ENCODE assay signal across 25 cellular contexts in genomic region chr1:20994176-20994575, GRCh38.
DNase-seq lines count a peak whose midpoint lies in the region; ATAC-seq and TF ChIP-seq lines count a peak whose summit lies in the region.
"Had no signal": no experiment of that assay in that cellular context is flagged by ENCODE, and none has a peak within 500 bp of the region (broad histone marks: within the 10 kb centered on the region; RNA-seq: fewer than 3 reads in every experiment).

No MANE protein-coding gene starts in this region.

- ATAC-seq in natural killer cell treated with Interleukin-12 subunit alpha and Interleukin-12 subunit beta and Interleukin-15 and Interleukin-18, amount 100 ng/mL, for 72 hours = no peak
- no peak for ATAC-seq in natural killer cell
- no peak for ATAC-seq in GM19035 (IDR thresholded peaks at IDR 0.05; ENCODE audit: unreplicated experiment)
- ATAC-seq in lower lobe of right lung = no peak
- ATAC-seq: GM12878, GM23338, Panc1 had no signal

- H3K36me3 ChIP-seq in SK-N-MC (ENCODE audit: insufficient read depth, low read length) = no peaks in the 10 kb centered on the region; the same call in 1 of the 2 replicates
- no peaks in the 10 kb centered on the region for H3K36me3 ChIP-seq in lower lobe of right lung

- no peaks in the 10 kb centered on the region for H3K36me3 Mint-ChIP-seq in natural killer cell treated with Interleukin-12 subunit alpha and Interleukin-12 subunit beta and Interleukin-15 and Interleukin-18, amount 100 ng/mL, for 72 hours
- H3K36me3 Mint-ChIP-seq in natural killer cell = no peaks in the 10 kb centered on the region

- TF ChIP-seq CTCF in natural killer cell (IDR thresholded peaks at IDR 0.05) (no peak), lower lobe of right lung (IDR thresholded peaks at IDR 0.05) (no peak)

- H3K27ac Mint-ChIP-seq in natural killer cell treated with Interleukin-12 subunit alpha and Interleukin-12 subunit beta and Interleukin-15 and Interleukin-18, amount 100 ng/mL, for 72 hours = peak overlapping the region; percentile 83 to 95
- H3K27ac Mint-ChIP-seq in natural killer cell = peak overlapping the region in 1 of 2 donors; percentile 16
- H3K27ac Mint-ChIP-seq: GM23338 had no signal

- no peak overlapping the region for H3K9ac ChIP-seq in SK-N-MC (ENCODE audit: insufficient read length)
- H3K9ac ChIP-seq: BLaER1 treated with 17β-estradiol and CSF1 and Interleukin-3, amounts not matched to agents 10 nM and 100 nM had no signal

- H3K4me3 Mint-ChIP-seq in natural killer cell treated with Interleukin-12 subunit alpha and Interleukin-12 subunit beta and Interleukin-15 and Interleukin-18, amount 100 ng/mL, for 72 hours = peak overlapping the region; percentile 40
- H3K4me3 Mint-ChIP-seq in natural killer cell = no peak overlapping the region
- H3K4me3 Mint-ChIP-seq: CD4-positive, alpha-beta memory T cell; GM23338 had no signal

- no peak overlapping the region for H3K4me3 ChIP-seq in SK-N-MC
- H3K4me3 ChIP-seq in lower lobe of right lung = no peak overlapping the region
- H3K4me3 ChIP-seq: BLaER1 treated with 17β-estradiol and CSF1 and Interleukin-3, amounts not matched to agents 10 nM and 100 nM; GM12878; GM23338 had no signal

- H3K27ac ChIP-seq in SK-N-MC (peak overlapping the region; percentile 88; the same call in 1 of the 2 replicates), lower lobe of right lung (no peak overlapping the region)
- H3K27ac ChIP-seq: 22Rv1; BLaER1 treated with 17β-estradiol and CSF1 and Interleukin-3, amounts not matched to agents 10 nM and 100 nM had no signal

- peaks cover 26 to 47% of the 10 kb centered on the region in 2 donors for H3K4me1 Mint-ChIP-seq in natural killer cell treated with Interleukin-12 subunit alpha and Interleukin-12 subunit beta and Interleukin-15 and Interleukin-18, amount 100 ng/mL, for 72 hours (ENCODE audit: low read depth in 2 of 2)
- H3K4me1 Mint-ChIP-seq in natural killer cell = peaks cover 34 to 35% of the 10 kb centered on the region in 2 donors

- no peaks in the 10 kb centered on the region for H3K9me3 Mint-ChIP-seq in natural killer cell treated with Interleukin-12 subunit alpha and Interleukin-12 subunit beta and Interleukin-15 and Interleukin-18, amount 100 ng/mL, for 72 hours
- H3K9me3 Mint-ChIP-seq in natural killer cell = no peaks in the 10 kb centered on the region
- H3K9me3 Mint-ChIP-seq: CD4-positive, alpha-beta memory T cell; GM23338 had no signal

- H3K4me1 ChIP-seq in lower lobe of right lung = peaks cover 9% of the 10 kb centered on the region
- H3K4me1 ChIP-seq: Caco-2 had no signal

- peak in 2 of 3 experiments; percentile 6 to 64 for DNase-seq in NCI-H1417 (lab: John Stamatoyannopoulos, UW)
- no peak for DNase-seq in NCI-H1417 treated with DMSO at 0.1 percent for 48 hours (lab: John Stamatoyannopoulos, UW)
- DNase-seq in natural killer cell treated with Interleukin-12 subunit alpha and Interleukin-12 subunit beta and Interleukin-15 and Interleukin-18, amount 100 ng/mL, for 72 hours (ENCODE audit: low spot score) = no peak
- no peak for DNase-seq in natural killer cell
- no peak for DNase-seq in SK-N-MC (ENCODE audit: low read depth, low spot score)
- DNase-seq in NCI-H345 (lab: John Stamatoyannopoulos, UW) = no peak
- no peak for DNase-seq in lower lobe of right lung
- DNase-seq: ACHN; Caco-2; CD4-positive, alpha-beta memory T cell; DMS 273 treated with DMSO at 0.1 percent for 48 hours; HCEC 1CT; KBM-7; NCI-H1694; NCI-H226; NCI-H524; NCI-H82; SIG-M5; T-helper 1 cell had no signal

- H3K9me3 ChIP-seq in SK-N-MC (ENCODE audit: low read depth, low read length) (no peaks in the 10 kb centered on the region), lower lobe of right lung (no peaks in the 10 kb centered on the region)
- H3K9me3 ChIP-seq: BLaER1 treated with 17β-estradiol and CSF1 and Interleukin-3, amounts not matched to agents 10 nM and 100 nM; Caco-2 had no signal

- intact Hi-C loops in natural killer cell (cut with micrococcal nuclease) (no loop called here), lower lobe of right lung (cut with DNase I) (no loop called here)

- no peaks in the 10 kb centered on the region for H3K27me3 ChIP-seq in lower lobe of right lung (ENCODE audit: low read depth)
- H3K27me3 ChIP-seq: BLaER1 treated with 17β-estradiol and CSF1 and Interleukin-3, amounts not matched to agents 10 nM and 100 nM had no signal

- H3K27me3 Mint-ChIP-seq in natural killer cell treated with Interleukin-12 subunit alpha and Interleukin-12 subunit beta and Interleukin-15 and Interleukin-18, amount 100 ng/mL, for 72 hours = no peaks in the 10 kb centered on the region
- H3K27me3 Mint-ChIP-seq in natural killer cell (ENCODE audit: low read depth in 2 of 2) = no peaks in the 10 kb centered on the region
- H3K27me3 Mint-ChIP-seq: CD4-positive, alpha-beta memory T cell had no signal

Comparison
In these comparisons a context has a peak if more than half of its experiments do, and no peak if none do; other contexts are left out.
1. DNase-seq: peak in NCI-H1417 (2 of 3); none in NCI-H1417 treated with DMSO at 0.1 percent for 48 hours (single experiment), natural killer cell treated with Interleukin-12 subunit alpha and Interleukin-12 subunit beta and Interleukin-15 and Interleukin-18, amount 100 ng/mL, for 72 hours (single experiment), natural killer cell (single experiment), SK-N-MC (single experiment), NCI-H345 (single experiment) and lower lobe of right lung (single experiment).